Comparison of ENCODE assay signal across 8 cellular contexts in genomic region chr11:6473481-6474422, GRCh38. TPM values are rescaled to one million over a fixed set of nuclear protein-coding genes. Genes with fewer than 3 reads are reported as not detected.
DNase-seq lines count a peak whose midpoint lies in the region; ATAC-seq lines count a peak whose summit lies in the region.

TRIM3 (minus strand) TSS chr11:6473941; CDS start chr11:6465695, 8,246 bp downstream.

- H3K9me3 ChIP-seq in Karpas-422 (ENCODE audit: low read length), result no peaks in the 10 kb centered on the region
- H3K9me3 ChIP-seq in SJCRH30 (replicated peaks), result no peaks in the 10 kb centered on the region
- H3K9me3 ChIP-seq in neuronal stem cell (replicated peaks in 1 of 2; ENCODE audit: control insufficient read depth in 2 of 2, insufficient read depth in 1 of 2, low read depth in 1 of 2, low read length in 2 of 2), result no peaks in the 10 kb centered on the region
- H3K9me3 ChIP-seq in subcutaneous abdominal adipose tissue (ENCODE audit: control insufficient read depth in 5 of 5, low read length in 5 of 5), result no peaks in the 10 kb centered on the region

- H3K9ac ChIP-seq in Karpas-422 (ENCODE audit: low read length) (peak within 1 kb of the TSS; percentile 75), neuronal stem cell (ENCODE audit: low read depth, low read length, poor library complexity) (peak within 1 kb of the TSS; percentile 91), subcutaneous abdominal adipose tissue (ENCODE audit: low read length in 5 of 5) (peak within 1 kb of the TSS; percentile 77 to 91 (median 86))

- H2BK15ac ChIP-seq in neuronal stem cell (ENCODE audit: low read length), result no peak within 1 kb of the TSS

- no peak within 1 kb of the TSS for H2BK12ac ChIP-seq in neuronal stem cell (ENCODE audit: low read length)

- 0 out of 2 replicates have a peak, but pooled peaks cover 3% of the 10 kb centered on the region for H4K20me1 ChIP-seq in Karpas-422 (ENCODE audit: insufficient read depth, low read depth, low read length)

- no peak within 1 kb of the TSS for H4K91ac ChIP-seq in neuronal stem cell (ENCODE audit: low read depth, low read length, poor library complexity)

- H3K27ac ChIP-seq in Karpas-422 (ENCODE audit: low read length), result no peak within 1 kb of the TSS
- peak within 1 kb of the TSS; percentile 48; the same call in 1 of the 2 replicates for H3K27ac ChIP-seq in SJCRH30
- peak within 1 kb of the TSS; percentile 85 for H3K27ac ChIP-seq in neuronal stem cell (replicated peaks; ENCODE audit: low read length)
- H3K27ac ChIP-seq in subcutaneous abdominal adipose tissue (ENCODE audit: low read depth, low read length), result peak within 1 kb of the TSS; percentile 91

- H2BK120ac ChIP-seq in neuronal stem cell (ENCODE audit: low read depth, low read length), result no peak within 1 kb of the TSS

- peak within 1 kb of the TSS; percentile 59 for H3K14ac ChIP-seq in neuronal stem cell (ENCODE audit: low read length)

- DNase-seq in DMS 273 (lab: John Stamatoyannopoulos, UW; ENCODE audit: unreplicated experiment) (peak; percentile 88), Karpas-422 (peak; percentile 89), SJCRH30 (peak; percentile 89 to 92), foreskin melanocyte (peak; percentile 78), neuronal stem cell (ENCODE audit: low spot score) (peak; percentile 85)
- peak; percentile 70 for DNase-seq in activated naive CD4-positive, alpha-beta T cell treated with Interleukin-2 at 50 U/mL for 16 hours

- no peak within 1 kb of the TSS for H2AK5ac ChIP-seq in neuronal stem cell (ENCODE audit: low read depth, low read length)

- no peaks in the 10 kb centered on the region; the same call in 1 of the 2 replicates for H3K36me3 ChIP-seq in Karpas-422 (ENCODE audit: insufficient read depth, low read length)
- H3K36me3 ChIP-seq in SJCRH30, result no peaks in the 10 kb centered on the region
- peaks cover 11 to 27% of the 10 kb centered on the region in 2 donors for H3K36me3 ChIP-seq in neuronal stem cell (replicated peaks in 1 of 2; ENCODE audit: control insufficient read depth in 2 of 2, insufficient read depth in 2 of 2, low read length in 2 of 2)
- H3K36me3 ChIP-seq in subcutaneous abdominal adipose tissue (ENCODE audit: control insufficient read depth in 5 of 5, insufficient read depth in 5 of 5, low read length in 5 of 5), result peaks cover 0 to 24% (median 24%) of the 10 kb centered on the region in 5 donors

- peak within 1 kb of the TSS; percentile 49 for H3K23ac ChIP-seq in neuronal stem cell (ENCODE audit: low read depth, low read length, poor library complexity)

- no peaks in the 10 kb centered on the region for H3K79me1 ChIP-seq in neuronal stem cell (ENCODE audit: low read depth, low read length)

- H3K18ac ChIP-seq in neuronal stem cell (ENCODE audit: low read length), result peak within 1 kb of the TSS; percentile 91

- peak; percentile 62 for ATAC-seq in GM21717 (IDR thresholded peaks at IDR 0.05; ENCODE audit: unreplicated experiment)

- H2AFZ ChIP-seq in Karpas-422 (ENCODE audit: low read length) (peak within 1 kb of the TSS; percentile 82), neuronal stem cell (ENCODE audit: low read length) (peak within 1 kb of the TSS; percentile 97)

- H4K8ac ChIP-seq in neuronal stem cell (ENCODE audit: low read depth, low read length), result no peak within 1 kb of the TSS

- no peaks in the 10 kb centered on the region for H3K79me2 ChIP-seq in Karpas-422 (ENCODE audit: low read length)

- H3K27me3 ChIP-seq in Karpas-422 (ENCODE audit: low read length) (no peaks in the 10 kb centered on the region), SJCRH30 (no peaks in the 10 kb centered on the region), neuronal stem cell (ENCODE audit: control insufficient read depth in 3 of 3, insufficient read depth in 3 of 3, low read depth in 1 of 3, low read length in 3 of 3) (no peaks in the 10 kb centered on the region), subcutaneous abdominal adipose tissue (ENCODE audit: control insufficient read depth in 5 of 5, insufficient read depth in 4 of 5, low read length in 5 of 5) (no peaks in the 10 kb centered on the region)

- H2BK5ac ChIP-seq in neuronal stem cell (ENCODE audit: low read length), result peak within 1 kb of the TSS; percentile 40

- H3K4me2 ChIP-seq in Karpas-422 (ENCODE audit: low read depth, low read length, poor library complexity, severe bottlenecking) (peak within 1 kb of the TSS; percentile 75), neuronal stem cell (ENCODE audit: insufficient read depth, low read length, poor library complexity, severe bottlenecking) (peak within 1 kb of the TSS; percentile 90)

- H3K4me3 ChIP-seq in Karpas-422 (ENCODE audit: low read length) (peak within 1 kb of the TSS; percentile 72), SJCRH30 (peak within 1 kb of the TSS; percentile 86), neuronal stem cell (ENCODE audit: low read length in 2 of 2) (peak within 1 kb of the TSS; percentile 74 to 89), subcutaneous abdominal adipose tissue (ENCODE audit: low read depth in 1 of 5, low read length in 5 of 5) (peak within 1 kb of the TSS; percentile 75 to 90 (median 86))

- H3K4ac ChIP-seq in neuronal stem cell (ENCODE audit: low read length), result no peak within 1 kb of the TSS

- H3K4me1 ChIP-seq in Karpas-422 (ENCODE audit: low read length) (peaks cover 16% of the 10 kb centered on the region), SJCRH30 (no peaks in the 10 kb centered on the region; the same call in 1 of the 2 replicates), neuronal stem cell (ENCODE audit: control insufficient read depth in 2 of 2, insufficient read depth in 1 of 2, low read depth in 1 of 2, low read length in 2 of 2) (peaks cover 7 to 17% of the 10 kb centered on the region in 2 donors), subcutaneous abdominal adipose tissue (ENCODE audit: control insufficient read depth in 5 of 5, insufficient read depth in 5 of 5, low read length in 5 of 5) (peaks cover 5 to 38% (median 31%) of the 10 kb centered on the region in 5 donors)

- no peaks in the 10 kb centered on the region for H3K9me2 ChIP-seq in Karpas-422 (replicated peaks; ENCODE audit: insufficient read depth, low read length)

- no CpG with 5 or more reads among the region's 87 CpGs for WGBS in neuronal stem cell (ENCODE audit: extremely low coverage in 2 of 2, insufficient read length in 2 of 2, insufficient replicate concordance in 1 of 2), 2 donors

RNA-seq across cellular contexts. Expression of gene TRIM3, which starts in this region (rescaled TPM):
- total RNA-seq in Karpas-422 (2014; rRNA removed; shearing (Covaris generic); ENCODE audit: low replicate concordance), result 13.3 and 20.4 TPM in 2 replicates
- 10.0 and 15.6 TPM in 2 replicates for total RNA-seq in SJCRH30 (2014; rRNA removed; shearing (Covaris generic))
- polyA plus RNA-seq in neuronal stem cell (2013, experiment 1 of 2), result 11.0 TPM
- polyA plus RNA-seq in neuronal stem cell (2013, experiment 2 of 2), result 10.0 TPM
